10 cellular contexts compared by ENCODE assay signal in genomic region chr11:312092-312816, GRCh38. TPM values are rescaled to one million over a fixed set of nuclear protein-coding genes. Genes with fewer than 3 reads are reported as not detected.
DNase-seq lines count a peak whose midpoint lies in the region; ATAC-seq and TF ChIP-seq lines count a peak whose summit lies in the region.
"Had no signal": no experiment of that assay in that cellular context is flagged by ENCODE, and none has a peak within 500 bp of the region (broad histone marks: within the 10 kb centered on the region; RNA-seq: fewer than 3 reads in every experiment).

No MANE protein-coding gene starts in this region.

- 27 to 38% methylated on average over 14 of the region's 14 CpGs for WGBS in tibial nerve, 2 donors

- H3K9me3 ChIP-seq in lower lobe of right lung = no peaks in the 10 kb centered on the region
- H3K9me3 ChIP-seq in tibial nerve = no peaks in the 10 kb centered on the region
- H3K9me3 ChIP-seq: A549, HAP-1 had no signal

- peaks cover 61% of the 10 kb centered on the region for H3K4me1 ChIP-seq in lower lobe of right lung
- H3K4me1 ChIP-seq in tibial nerve = peaks cover 0 to 67% (median 31%) of the 10 kb centered on the region in 4 donors

- peaks cover 48% of the 10 kb centered on the region for H3K36me3 Mint-ChIP-seq in activated CD4-positive, alpha-beta T cell treated with anti-CD3 and anti-CD28 coated beads for 36 hours (ENCODE audit: low read depth)
- H3K36me3 Mint-ChIP-seq in activated naive CD8-positive, alpha-beta T cell treated with anti-CD3 and anti-CD28 coated beads, Interleukin-2, amount 50 U/mL, for 24 hours (ENCODE audit: low read depth) = peaks cover 33% of the 10 kb centered on the region

- H3K9me3 Mint-ChIP-seq in activated CD4-positive, alpha-beta T cell treated with anti-CD3 and anti-CD28 coated beads for 36 hours (ENCODE audit: low read depth) = no peaks in the 10 kb centered on the region
- no peaks in the 10 kb centered on the region for H3K9me3 Mint-ChIP-seq in activated naive CD8-positive, alpha-beta T cell treated with anti-CD3 and anti-CD28 coated beads, Interleukin-2, amount 50 U/mL, for 24 hours

- peaks cover 28% of the 10 kb centered on the region for H3K4me1 Mint-ChIP-seq in activated CD4-positive, alpha-beta T cell treated with anti-CD3 and anti-CD28 coated beads for 36 hours
- H3K4me1 Mint-ChIP-seq in activated naive CD8-positive, alpha-beta T cell treated with anti-CD3 and anti-CD28 coated beads, Interleukin-2, amount 50 U/mL, for 24 hours = peaks cover 36% of the 10 kb centered on the region

- H3K27me3 Mint-ChIP-seq in activated CD4-positive, alpha-beta T cell treated with anti-CD3 and anti-CD28 coated beads for 36 hours = no peaks in the 10 kb centered on the region
- no peaks in the 10 kb centered on the region for H3K27me3 Mint-ChIP-seq in activated naive CD8-positive, alpha-beta T cell treated with anti-CD3 and anti-CD28 coated beads, Interleukin-2, amount 50 U/mL, for 24 hours

- H3K27me3 ChIP-seq in lower lobe of right lung (ENCODE audit: low read depth) = no peaks in the 10 kb centered on the region
- no peaks in the 10 kb centered on the region for H3K27me3 ChIP-seq in tibial nerve

- POLR2A ChIA-PET in activated CD4-positive, alpha-beta T cell treated with anti-CD3 and anti-CD28 coated beads for 36 hours (lab: Charles Lee) = interaction anchor here (1.5 kb wide), 1 partner anchor 43 kb away, joined by 5 read pairs; no protein-coding TSS in a partner anchor

- TF ChIP-seq POLR2A in tibial nerve (IDR thresholded peaks at IDR 0.05) = no peak

- CTCF ChIA-PET in activated CD4-positive, alpha-beta T cell treated with anti-CD3 and anti-CD28 coated beads for 36 hours (lab: Charles Lee) = interaction anchor here (0.6 to 1.8 kb wide), 9 partner anchors 15 to 138 kb away, joined by 3 to 9 read pairs (median 5); partner anchors contain the start of gene PTDSS2

- DNase-seq in activated CD4-positive, alpha-beta T cell treated with anti-CD3 and anti-CD28 coated beads for 36 hours = peak; percentile 66
- DNase-seq in activated CD4-positive, alpha-beta T cell treated with anti-CD3 and anti-CD28 coated beads, Interleukin-2, amount 50 U/mL, for 1 hour = no peak
- DNase-seq in activated naive CD8-positive, alpha-beta T cell treated with anti-CD3 and anti-CD28 coated beads, Interleukin-2, amount 50 U/mL, for 24 hours = peak; percentile 54
- DNase-seq in lower lobe of right lung = no peak
- no peak for DNase-seq in tibial nerve (ENCODE audit: low spot score in 2 of 2)
- DNase-seq in GM03348 (ENCODE audit: low spot score) = no peak

- TF ChIP-seq EP300 in tibial nerve (IDR thresholded peaks at IDR 0.05) = no peak

- peak overlapping the region; percentile 42 for H3K4me3 ChIP-seq in lower lobe of right lung
- peak overlapping the region in 3 of 4 donors; percentile 29 to 47 (median 35) for H3K4me3 ChIP-seq in tibial nerve
- H3K4me3 ChIP-seq: A549, HAP-1 had no signal

- H3K27ac ChIP-seq in lower lobe of right lung = peak overlapping the region; percentile 77
- peak overlapping the region; percentile 66 to 92 (median 90) for H3K27ac ChIP-seq in tibial nerve

- intact Hi-C loops in activated CD4-positive, alpha-beta T cell treated with anti-CD3 and anti-CD28 coated beads for 36 hours (cut with DNase I, micrococcal nuclease) = loop anchor here (1.0 to 5.0 kb wide), 9 partner anchors 15 to 485 kb away; partner anchors contain the start of genes BET1L (in 1 of the 2), HRAS (in 1 of the 2), PSMD13 (in 1 of the 2) and RIC8A (in 1 of the 2)
- intact Hi-C loops in lower lobe of right lung (cut with DNase I) = no loop called here

- peak overlapping the region; percentile 99 for H3K27ac Mint-ChIP-seq in activated CD4-positive, alpha-beta T cell treated with anti-CD3 and anti-CD28 coated beads for 36 hours
- peak overlapping the region; percentile 96 for H3K27ac Mint-ChIP-seq in activated naive CD8-positive, alpha-beta T cell treated with anti-CD3 and anti-CD28 coated beads, Interleukin-2, amount 50 U/mL, for 24 hours

- H3K36me3 ChIP-seq in lower lobe of right lung = no peaks in the 10 kb centered on the region
- no peaks in the 10 kb centered on the region for H3K36me3 ChIP-seq in tibial nerve
- H3K36me3 ChIP-seq: HAP-1 had no signal

- peak overlapping the region; percentile 95 for H3K4me3 Mint-ChIP-seq in activated CD4-positive, alpha-beta T cell treated with anti-CD3 and anti-CD28 coated beads for 36 hours
- H3K4me3 Mint-ChIP-seq in activated naive CD8-positive, alpha-beta T cell treated with anti-CD3 and anti-CD28 coated beads, Interleukin-2, amount 50 U/mL, for 24 hours = peak overlapping the region; percentile 92

- ATAC-seq in activated CD4-positive, alpha-beta T cell treated with anti-CD3 and anti-CD28 coated beads for 36 hours = peak; percentile 10
- ATAC-seq in activated naive CD8-positive, alpha-beta T cell treated with anti-CD3 and anti-CD28 coated beads, Interleukin-2, amount 50 U/mL, for 24 hours = peak; percentile 16
- ATAC-seq in lower lobe of right lung (no peak), HG02759 (IDR thresholded peaks at IDR 0.05; ENCODE audit: unreplicated experiment) (no peak), GM18861 (IDR thresholded peaks at IDR 0.05; ENCODE audit: unreplicated experiment) (no peak)

- TF ChIP-seq CTCF in lower lobe of right lung (IDR thresholded peaks at IDR 0.05) (no peak), tibial nerve (IDR thresholded peaks at IDR 0.05) (no peak)

RNA-seq across cellular contexts. Expression of gene IFITM1, which starts 1.6 kb away (rescaled TPM):
- total RNA-seq in activated CD4-positive, alpha-beta T cell treated with anti-CD3 and anti-CD28 coated beads for 36 hours = 100 to 1,000 TPM; 248 to 285 TPM
- 128 TPM for total RNA-seq in lower lobe of right lung
- total RNA-seq in tibial nerve = 100 to 1,000 TPM; 216 to 431 (median 256) TPM

RNA-seq across cellular contexts. Expression of gene IFITM2, which starts 4.6 kb away (rescaled TPM):
- total RNA-seq in activated CD4-positive, alpha-beta T cell treated with anti-CD3 and anti-CD28 coated beads for 36 hours = 100 to 1,000 TPM; 451 to 474 TPM
- total RNA-seq in lower lobe of right lung = 607 TPM
- 100 to 1,000 TPM; 258 to 624 (median 292) TPM for total RNA-seq in tibial nerve

RNA-seq across cellular contexts. Expression of gene IFITM3, which starts 8.4 kb away (rescaled TPM):
- 100 to 1,000 TPM in 1 of 2 experiments, 10 to 100 TPM in 1; 77.5 to 122 TPM for total RNA-seq in activated CD4-positive, alpha-beta T cell treated with anti-CD3 and anti-CD28 coated beads for 36 hours
- total RNA-seq in lower lobe of right lung = 767 TPM
- total RNA-seq in tibial nerve = 100 to 1,000 TPM; 258 to 816 (median 325) TPM

RNA-seq across cellular contexts. Expression of gene IFITM5, which starts 12.9 kb away (rescaled TPM):
- total RNA-seq in activated CD4-positive, alpha-beta T cell treated with anti-CD3 and anti-CD28 coated beads for 36 hours = not detected
- total RNA-seq in lower lobe of right lung = not detected
- total RNA-seq in tibial nerve = not detected

RNA-seq across cellular contexts. Expression of gene PGGHG, which starts 23.3 kb away (rescaled TPM):
- total RNA-seq in activated CD4-positive, alpha-beta T cell treated with anti-CD3 and anti-CD28 coated beads for 36 hours = 10 to 100 TPM; 73.4 to 82.3 TPM
- 163 TPM for total RNA-seq in lower lobe of right lung
- 100 to 1,000 TPM in 1 of 4 donors, 10 to 100 TPM in 3; 43.7 to 166 (median 55.6) TPM for total RNA-seq in tibial nerve

Comparison
In these comparisons a context has a peak if more than half of its experiments do, and no peak if none do; other contexts are left out.
1. DNase-seq: peak in activated CD4-positive, alpha-beta T cell treated with anti-CD3 and anti-CD28 coated beads for 36 hours (single experiment) and activated naive CD8-positive, alpha-beta T cell treated with anti-CD3 and anti-CD28 coated beads, Interleukin-2, amount 50 U/mL, for 24 hours (single experiment); none in activated CD4-positive, alpha-beta T cell treated with anti-CD3 and anti-CD28 coated beads, Interleukin-2, amount 50 U/mL, for 1 hour (single experiment), lower lobe of right lung (single experiment), tibial nerve (0 of 2) and GM03348 (single experiment).
2. ATAC-seq: peak in activated CD4-positive, alpha-beta T cell treated with anti-CD3 and anti-CD28 coated beads for 36 hours (single experiment) and activated naive CD8-positive, alpha-beta T cell treated with anti-CD3 and anti-CD28 coated beads, Interleukin-2, amount 50 U/mL, for 24 hours (single experiment); none in lower lobe of right lung (0 of 2), HG02759 (single experiment) and GM18861 (single experiment).